In genomic region chrX:36753602-36754001, GRCh38 we compare ENCODE assay signal across 7 cellular contexts.
"Had no signal": no experiment of that assay in that cellular context is flagged by ENCODE, and none has a peak within 500 bp of the region (broad histone marks: within the 10 kb centered on the region; RNA-seq: fewer than 3 reads in every experiment).

No MANE protein-coding gene starts in this region.

- DNase-seq: GDM1, GF-D8 had no signal

- H3K4me3 ChIP-seq: GM12878 had no signal

- FAIRE-seq: G401.6, GM12878, GM12892, GM18507, GM19239 had no signal
